8 cellular contexts compared by ENCODE assay signal in genomic region chr9:22052376-22052945, GRCh38. TPM values are rescaled to one million over a fixed set of nuclear protein-coding genes. Genes with fewer than 3 reads are reported as not detected.
DNase-seq lines count a peak whose midpoint lies in the region; ATAC-seq and TF ChIP-seq lines count a peak whose summit lies in the region.

No MANE protein-coding gene starts in this region.

- peak; percentile 66 for ATAC-seq in HG03442 (IDR thresholded peaks at IDR 0.05; ENCODE audit: unreplicated experiment)
- no peak for ATAC-seq in GM18870 (IDR thresholded peaks at IDR 0.05; ENCODE audit: unreplicated experiment)
- no peak for ATAC-seq in GM21515 (IDR thresholded peaks at IDR 0.05; ENCODE audit: unreplicated experiment)

- TF ChIP-seq CTCF in mesothelial cell of epicardium (IDR thresholded peaks at IDR 0.05; ENCODE audit: unreplicated experiment) (no peak), coronary artery (IDR thresholded peaks at IDR 0.05) (no peak)

- DNase-seq in EL = peak; percentile 99
- DNase-seq in mesothelial cell of epicardium (ENCODE audit: low spot score in 2 of 2, unreplicated experiment in 2 of 2) = no peak
- DNase-seq in NCI-H146 treated with DMSO at 0.1 percent for 48 hours (lab: John Stamatoyannopoulos, UW; ENCODE audit: unreplicated experiment) = no peak
- no peak for DNase-seq in coronary artery (ENCODE audit: low spot score)

- peak overlapping the region; percentile 53 for H3K27ac Mint-ChIP-seq in activated naive CD4-positive, alpha-beta T cell treated with anti-CD3 and anti-CD28 coated beads, Interleukin-2, amount 50 U/mL, for 24 hours
- peak overlapping the region; percentile 68 for H3K27ac Mint-ChIP-seq in mesothelial cell of epicardium

- peaks cover 30% of the 10 kb centered on the region for H3K4me1 Mint-ChIP-seq in activated naive CD4-positive, alpha-beta T cell treated with anti-CD3 and anti-CD28 coated beads, Interleukin-2, amount 50 U/mL, for 24 hours
- H3K4me1 Mint-ChIP-seq in mesothelial cell of epicardium = peaks cover 37% of the 10 kb centered on the region

- H3K27ac ChIP-seq in coronary artery = no peak overlapping the region

- peaks cover 5% of the 10 kb centered on the region for H3K27me3 Mint-ChIP-seq in activated naive CD4-positive, alpha-beta T cell treated with anti-CD3 and anti-CD28 coated beads, Interleukin-2, amount 50 U/mL, for 24 hours
- H3K27me3 Mint-ChIP-seq in mesothelial cell of epicardium (ENCODE audit: low read depth) = no peaks in the 10 kb centered on the region

- H3K36me3 Mint-ChIP-seq in activated naive CD4-positive, alpha-beta T cell treated with anti-CD3 and anti-CD28 coated beads, Interleukin-2, amount 50 U/mL, for 24 hours = no peaks in the 10 kb centered on the region
- H3K36me3 Mint-ChIP-seq in mesothelial cell of epicardium = peaks cover 4% of the 10 kb centered on the region

- no peak overlapping the region for H3K4me3 ChIP-seq in coronary artery

- peak overlapping the region; percentile 33 for H3K4me3 Mint-ChIP-seq in activated naive CD4-positive, alpha-beta T cell treated with anti-CD3 and anti-CD28 coated beads, Interleukin-2, amount 50 U/mL, for 24 hours
- no peak overlapping the region for H3K4me3 Mint-ChIP-seq in mesothelial cell of epicardium

- H3K9me3 Mint-ChIP-seq in activated naive CD4-positive, alpha-beta T cell treated with anti-CD3 and anti-CD28 coated beads, Interleukin-2, amount 50 U/mL, for 24 hours = no peaks in the 10 kb centered on the region
- no peaks in the 10 kb centered on the region for H3K9me3 Mint-ChIP-seq in mesothelial cell of epicardium

RNA-seq across cellular contexts. Expression of gene CDKN2B, which starts 43.4 kb away (rescaled TPM):
- 40.3 to 47.6 TPM (median 45.2 TPM) in 3 replicates for total RNA-seq in mesothelial cell of epicardium

RNA-seq across cellular contexts. Expression of gene CDKN2B-AS1, which starts 57.9 kb away (rescaled TPM):
- 8.2 to 10.8 TPM (median 8.8 TPM) in 3 replicates for total RNA-seq in mesothelial cell of epicardium

RNA-seq across cellular contexts. Expression of gene CDKN2A, which starts 58.3 kb away (rescaled TPM):
- total RNA-seq in mesothelial cell of epicardium = 79.5 to 88.5 TPM (median 86.1 TPM) in 3 replicates
